ENCODE assay signal across 26 cellular contexts in the genomic region with DNA sequence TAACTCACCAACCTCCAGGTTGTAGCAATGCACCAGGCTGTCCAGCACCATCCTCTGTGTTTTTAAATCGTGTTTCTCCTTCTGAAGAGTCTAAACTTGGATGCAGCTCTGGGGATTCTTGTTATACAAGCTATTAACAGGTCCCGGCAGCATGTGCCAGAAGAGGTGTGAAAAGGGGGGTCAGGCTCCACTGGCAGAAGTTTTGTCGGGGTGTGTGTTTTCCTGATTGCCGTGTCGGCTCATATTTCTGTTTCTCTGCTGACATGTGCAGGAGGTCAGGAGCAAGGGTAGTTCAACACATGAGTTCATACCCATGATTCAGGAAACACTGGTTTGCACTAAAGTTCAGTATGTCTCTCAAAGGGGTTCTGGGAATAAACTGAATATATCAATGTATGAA.
"Had no signal": no experiment of that assay in that cellular context is flagged by ENCODE, and none has a peak within 500 bp of the region (broad histone marks: within the 10 kb centered on the region; RNA-seq: fewer than 3 reads in every experiment).

No MANE protein-coding gene starts in this region.

- H3K4me1 Mint-ChIP-seq: mesothelial cell of epicardium; naive B cell; natural killer cell; stimulated activated effector memory CD8-positive, alpha-beta T cell treated with anti-CD3 and anti-CD28 coated beads, Interleukin-12 subunit alpha, Interleukin-12 subunit beta, amount 100 ng/mL, for 72 hours had no signal

- H3K27ac ChIP-seq: hepatocyte, left lung, lower lobe of right lung, ovary, skin epidermis, suprapubic skin, thoracic aorta, tibial artery, upper lobe of right lung had no signal

- H3K27me3 Mint-ChIP-seq: progenitor cell of endocrine pancreas had no signal

- H3K36me3 ChIP-seq: left lung, lower lobe of right lung, ovary, suprapubic skin, thoracic aorta, tibial artery, upper lobe of right lung had no signal

- H3K4me3 Mint-ChIP-seq: mesothelial cell of epicardium; naive B cell; natural killer cell; nephron progenitor cell; stimulated activated effector memory CD8-positive, alpha-beta T cell treated with anti-CD3 and anti-CD28 coated beads, Interleukin-12 subunit alpha, Interleukin-12 subunit beta, amount 100 ng/mL, for 72 hours; stimulated activated naive CD8-positive, alpha-beta T cell treated with anti-CD3 and anti-CD28 coated beads, Interleukin-15, Interleukin-2, amounts not matched to agents 100 ng/mL and 50 ng/mL, for 24 hours had no signal

- H3K36me3 Mint-ChIP-seq: mesothelial cell of epicardium; naive B cell; natural killer cell; stimulated activated effector memory CD8-positive, alpha-beta T cell treated with anti-CD3 and anti-CD28 coated beads, Interleukin-12 subunit alpha, Interleukin-12 subunit beta, amount 100 ng/mL, for 72 hours had no signal

- H3K4me1 ChIP-seq: left lung, lower lobe of right lung, suprapubic skin, tibial artery, upper lobe of right lung had no signal

- DNase-seq: islet precursor cell; left lung; lower lobe of right lung; mesendoderm; naive B cell; natural killer cell; nephron progenitor cell; ovary; stimulated activated CD4-positive, alpha-beta T cell treated with anti-CD3 and anti-CD28 coated beads, Interleukin-12 subunit alpha, Interleukin-12 subunit beta, amount 100 ng/mL, for 4 hours; stimulated activated CD4-positive, alpha-beta T cell treated with anti-CD3 and anti-CD28 coated beads, Interleukin-15, amount 100 ng/mL, for 24 hours; stimulated activated CD4-positive, alpha-beta T cell treated with anti-CD3 and anti-CD28 coated beads, Interleukin-2, amount 100 ng/mL, for 24 hours; stimulated activated CD4-positive, alpha-beta T cell treated with anti-CD3 and anti-CD28 coated beads, Interleukin-4, amount 100 ng/mL, for 24 hours; stimulated activated naive CD4-positive, alpha-beta T cell; tibial artery; trophoblast cell; upper lobe of right lung had no signal

- H2AFZ ChIP-seq: hepatocyte had no signal

- H3K9me3 Mint-ChIP-seq: stimulated activated naive CD8-positive, alpha-beta T cell treated with anti-CD3 and anti-CD28 coated beads, Interleukin-15, Interleukin-2, amounts not matched to agents 100 ng/mL and 50 ng/mL, for 24 hours had no signal

- H3K4me2 ChIP-seq: hepatocyte had no signal

- ATAC-seq: left lung; lower lobe of right lung; natural killer cell; right cardiac atrium; sciatic nerve; stimulated activated effector memory CD8-positive, alpha-beta T cell treated with anti-CD3 and anti-CD28 coated beads, Interleukin-12 subunit alpha, Interleukin-12 subunit beta, amount 100 ng/mL, for 72 hours; upper lobe of right lung had no signal

- H3K4me3 ChIP-seq: hepatocyte, left lung, lower lobe of right lung, ovary, skin epidermis, suprapubic skin, thoracic aorta, tibial artery, upper lobe of right lung had no signal

- H3K27ac Mint-ChIP-seq: mesothelial cell of epicardium; naive B cell; natural killer cell; progenitor cell of endocrine pancreas; stimulated activated effector memory CD8-positive, alpha-beta T cell treated with anti-CD3 and anti-CD28 coated beads, Interleukin-12 subunit alpha, Interleukin-12 subunit beta, amount 100 ng/mL, for 72 hours; stimulated activated naive CD8-positive, alpha-beta T cell treated with anti-CD3 and anti-CD28 coated beads, Interleukin-15, Interleukin-2, amounts not matched to agents 100 ng/mL and 50 ng/mL, for 24 hours had no signal

- H3K27me3 ChIP-seq: hepatocyte, left lung, ovary, suprapubic skin, tibial artery, upper lobe of right lung had no signal

- H3K9me3 ChIP-seq: left lung, lower lobe of right lung, ovary, suprapubic skin, thoracic aorta, tibial artery, upper lobe of right lung had no signal

- H3K79me2 ChIP-seq: hepatocyte had no signal
